Comparison of ENCODE assay signal across 8 cellular contexts in the genomic region with DNA sequence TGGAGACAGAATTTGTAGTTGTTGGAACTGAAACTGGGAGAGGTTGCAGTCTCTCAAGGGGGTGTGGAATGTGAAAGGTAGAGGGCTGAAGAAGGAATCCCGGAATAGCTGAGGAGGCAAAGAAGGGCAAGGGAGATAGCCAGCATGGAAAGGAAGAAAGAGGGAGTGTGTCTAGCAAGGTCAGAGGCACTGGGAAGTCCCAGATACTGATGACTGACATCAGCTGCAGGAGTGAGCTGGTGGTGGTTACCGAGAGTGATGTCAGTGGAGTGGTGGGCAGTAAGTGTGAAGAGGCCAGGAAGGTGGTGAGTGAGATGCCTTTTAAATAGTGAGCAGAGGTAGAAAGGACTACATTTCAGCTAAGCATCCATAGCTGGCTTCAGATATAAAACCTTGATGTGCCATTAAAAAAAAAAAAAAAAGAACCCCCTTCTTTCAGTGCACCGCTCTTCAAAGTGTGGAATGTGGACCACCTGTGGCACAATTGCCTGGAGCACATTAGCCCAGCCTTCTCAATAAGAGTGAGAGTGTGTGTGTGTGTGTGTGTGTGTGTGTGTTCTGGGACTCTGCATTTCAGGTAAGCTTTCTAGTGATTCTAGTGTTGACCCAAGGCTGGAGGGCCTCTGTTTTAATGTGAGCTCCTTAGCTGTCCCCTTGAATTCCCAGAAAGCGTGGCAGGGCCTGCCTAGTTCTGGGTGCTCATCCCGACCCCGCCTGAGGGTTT. TPM values are rescaled to one million over a fixed set of nuclear protein-coding genes. Genes with fewer than 3 reads are reported as not detected.
DNase-seq lines count a peak whose midpoint lies in the region; ATAC-seq and TF ChIP-seq lines count a peak whose summit lies in the region.

No MANE protein-coding gene starts in this region.

- H3K36me3 Mint-ChIP-seq in activated CD4-positive, alpha-beta T cell treated with anti-CD3 and anti-CD28 coated beads for 36 hours (ENCODE audit: low read depth): peaks cover 37% of the 10 kb centered on the region
- H3K36me3 Mint-ChIP-seq in activated naive CD8-positive, alpha-beta T cell: peaks cover 6% of the 10 kb centered on the region

- H3K4me3 Mint-ChIP-seq in activated CD4-positive, alpha-beta T cell treated with anti-CD3 and anti-CD28 coated beads for 36 hours: no peak overlapping the region
- peak overlapping the region; percentile 4 for H3K4me3 Mint-ChIP-seq in activated naive CD8-positive, alpha-beta T cell

- H3K4me3 ChIP-seq in KMS-11 (IDR thresholded peaks at IDR 0.05; ENCODE audit: insufficient read depth, low read depth, low read length) (no peak overlapping the region), right cardiac atrium (ENCODE audit: low read length) (no peak overlapping the region), OCI-LY7 (ENCODE audit: low read depth, low read length, poor library complexity, severe bottlenecking) (no peak overlapping the region)

- H3K9me3 ChIP-seq in right cardiac atrium (ENCODE audit: control insufficient read depth, low read length): no peaks in the 10 kb centered on the region
- H3K9me3 ChIP-seq in OCI-LY7 (ENCODE audit: low read length): no peaks in the 10 kb centered on the region

- H3K27me3 ChIP-seq in KMS-11 (ENCODE audit: insufficient read depth, low read depth) (no peaks in the 10 kb centered on the region), right cardiac atrium (ENCODE audit: control insufficient read depth, insufficient read depth) (no peaks in the 10 kb centered on the region)

- ATAC-seq in activated CD4-positive, alpha-beta T cell treated with anti-CD3 and anti-CD28 coated beads for 36 hours: peak; percentile 100
- ATAC-seq in right cardiac atrium: no peak

- no peak overlapping the region; the same call in 1 of the 2 replicates for H3K27ac ChIP-seq in KMS-11
- no peak overlapping the region for H3K27ac ChIP-seq in right cardiac atrium (ENCODE audit: low read length)
- no peak overlapping the region for H3K27ac ChIP-seq in OCI-LY7 (ENCODE audit: low read depth, low read length, poor library complexity, severe bottlenecking)

- no peak overlapping the region for H2AFZ ChIP-seq in KMS-11 (ENCODE audit: low read depth)
- H2AFZ ChIP-seq in OCI-LY7 (ENCODE audit: low read length): no peak overlapping the region

- no peak overlapping the region for H3K9ac ChIP-seq in KMS-11

- H3K9me3 Mint-ChIP-seq in activated CD4-positive, alpha-beta T cell treated with anti-CD3 and anti-CD28 coated beads for 36 hours (ENCODE audit: low read depth): no peaks in the 10 kb centered on the region
- H3K9me3 Mint-ChIP-seq in activated naive CD8-positive, alpha-beta T cell (ENCODE audit: low read depth): no peaks in the 10 kb centered on the region

- WGBS in right cardiac atrium: 90% methylated on average over 6 of the region's 6 CpGs

- no peak for TF ChIP-seq CTCF in KMS-11 (conservative IDR thresholded peaks at IDR 0.05; ENCODE audit: low read depth, low read length)
- TF ChIP-seq CTCF in OCI-LY7 (conservative IDR thresholded peaks at IDR 0.05; ENCODE audit: low read length): no peak

- POLR2A ChIA-PET in activated CD4-positive, alpha-beta T cell treated with anti-CD3 and anti-CD28 coated beads for 36 hours (lab: Charles Lee): interaction anchor here (0.7 to 1.4 kb wide), 5 partner anchors 9 to 166 kb away, joined by 5 to 8 read pairs (median 7); partner anchors contain the start of genes PRMT7, SLC7A6 and SLC7A6OS
- POLR2A ChIA-PET in OCI-LY7 (lab: Charles Lee): interaction anchor here (0.5 to 0.7 kb wide), 5 partner anchors 17 to 986 kb away, joined by 3 to 4 read pairs (median 4); no protein-coding TSS in a partner anchor

- no peaks in the 10 kb centered on the region for H3K9me2 ChIP-seq in OCI-LY7 (ENCODE audit: insufficient read depth, low read length)

- H3K4me1 Mint-ChIP-seq in activated CD4-positive, alpha-beta T cell treated with anti-CD3 and anti-CD28 coated beads for 36 hours: peaks cover 27% of the 10 kb centered on the region
- H3K4me1 Mint-ChIP-seq in activated naive CD8-positive, alpha-beta T cell (ENCODE audit: low read depth): peaks cover 32% of the 10 kb centered on the region

- H3K4me1 ChIP-seq in KMS-11 (ENCODE audit: low read depth, poor library complexity, severe bottlenecking) (peaks cover 32% of the 10 kb centered on the region), right cardiac atrium (ENCODE audit: control insufficient read depth, insufficient read depth, low read length) (no peaks in the 10 kb centered on the region), OCI-LY7 (ENCODE audit: insufficient read depth, low read length, poor library complexity, severe bottlenecking) (no peaks in the 10 kb centered on the region)

- H3K4me2 ChIP-seq in KMS-11: peak overlapping the region; percentile 18; the same call in 1 of the 2 replicates
- no peak overlapping the region for H3K4me2 ChIP-seq in OCI-LY7 (ENCODE audit: low read length)

- H3K27me3 Mint-ChIP-seq in activated CD4-positive, alpha-beta T cell treated with anti-CD3 and anti-CD28 coated beads for 36 hours: no peaks in the 10 kb centered on the region
- no peaks in the 10 kb centered on the region for H3K27me3 Mint-ChIP-seq in activated naive CD8-positive, alpha-beta T cell

- H3K36me3 ChIP-seq in KMS-11 (ENCODE audit: insufficient read depth) (no peaks in the 10 kb centered on the region), OCI-LY7 (ENCODE audit: insufficient read depth, low read length) (peaks cover 81% of the 10 kb centered on the region)

- CTCF ChIA-PET in activated CD4-positive, alpha-beta T cell treated with anti-CD3 and anti-CD28 coated beads for 36 hours (lab: Charles Lee): interaction anchor here (0.6 to 19.5 kb wide), 6 partner anchors 8 to 1734 kb away, joined by 3 to 517 read pairs (median 8); partner anchors contain the start of genes PRMT7, SLC7A6 and SLC7A6OS
- CTCF ChIA-PET in OCI-LY7 (lab: Charles Lee; ENCODE audit: unreplicated experiment): no interaction called here

- no peak for TF ChIP-seq POLR2A in erythroblast (IDR thresholded peaks at IDR 0.05; ENCODE audit: low read length)

- H3K79me2 ChIP-seq in KMS-11 (ENCODE audit: insufficient read depth, low read depth): peaks cover 13% of the 10 kb centered on the region; the same call in 1 of the 2 replicates
- peaks cover 6% of the 10 kb centered on the region; the same call in 1 of the 2 replicates for H3K79me2 ChIP-seq in OCI-LY7 (ENCODE audit: insufficient read depth, low read depth, low read length)

- peak; percentile 81 for DNase-seq in activated CD4-positive, alpha-beta T cell treated with anti-CD3 and anti-CD28 coated beads for 36 hours
- DNase-seq in activated CD4-positive, alpha-beta T cell treated with anti-CD3 and anti-CD28 coated beads for 4 hours: no peak
- DNase-seq in stimulated activated CD8-positive, alpha-beta memory T cell treated with anti-CD3 and anti-CD28 coated beads, Interleukin-4, amount 100 ng/mL, for 24 hours (ENCODE audit: low read depth): peak; percentile 38
- DNase-seq in right cardiac atrium (no peak), OCI-LY7 (ENCODE audit: low spot score) (no peak), erythroblast (lab: John Stamatoyannopoulos, UW) (no peak)

- peak overlapping the region; percentile 74 for H3K27ac Mint-ChIP-seq in activated CD4-positive, alpha-beta T cell treated with anti-CD3 and anti-CD28 coated beads for 36 hours
- peak overlapping the region; percentile 83 for H3K27ac Mint-ChIP-seq in activated naive CD8-positive, alpha-beta T cell

- no TSS peak for BruUV-seq in OCI-LY7 (replicated peaks; lab: Mats Ljungman, UMichigan)

- H4K20me1 ChIP-seq in KMS-11 (ENCODE audit: insufficient read depth): no peaks in the 10 kb centered on the region
- no peaks in the 10 kb centered on the region for H4K20me1 ChIP-seq in OCI-LY7 (ENCODE audit: insufficient read depth, low read length)

- intact Hi-C loops in activated CD4-positive, alpha-beta T cell treated with anti-CD3 and anti-CD28 coated beads for 36 hours (cut with DNase I, micrococcal nuclease): loop anchor here (1.0 to 2.0 kb wide), 2 partner anchors 8 to 55 kb away; partner anchors contain the start of genes PRMT7 (in 1 of the 2) and SLC7A6 (in 1 of the 2)
- intact Hi-C loops in right cardiac atrium (cut with DNase I) (no loop called here), OCI-LY7 (cut with micrococcal nuclease; ENCODE audit: unreplicated experiment) (no loop called here)

RNA-seq across cellular contexts. Expression of gene PRMT7, which starts 8.5 kb away (rescaled TPM):
- total RNA-seq in activated CD4-positive, alpha-beta T cell treated with anti-CD3 and anti-CD28 coated beads for 36 hours: 10 to 100 TPM; 62.7 to 70.7 TPM
- total RNA-seq in right cardiac atrium (10 to 100 TPM; 20.8 to 34.7 (median 32.2) TPM), OCI-LY7 (2022) (80.4 and 85.5 TPM in 2 replicates)
- polyA plus RNA-seq in right cardiac atrium: 34.5 TPM
- total RNA-seq in OCI-LY7 (2014; rRNA removed; shearing (Covaris generic)): 75.3 and 85.1 TPM in 2 replicates

RNA-seq across cellular contexts. Expression of gene SLC7A6OS, which starts 8.6 kb away (rescaled TPM):
- total RNA-seq in activated CD4-positive, alpha-beta T cell treated with anti-CD3 and anti-CD28 coated beads for 36 hours: 10 to 100 TPM; 17.4 to 21.7 TPM
- 10 to 100 TPM; 10.9 to 13.4 (median 11.9) TPM for total RNA-seq in right cardiac atrium
- polyA plus RNA-seq in right cardiac atrium: 7.9 TPM
- total RNA-seq in OCI-LY7 (2014; rRNA removed; shearing (Covaris generic)): 28.6 and 35.2 TPM in 2 replicates
- total RNA-seq in OCI-LY7 (2022): 33.4 and 35.8 TPM in 2 replicates

RNA-seq across cellular contexts. Expression of gene SLC7A6, which starts 55.0 kb away (rescaled TPM):
- total RNA-seq in activated CD4-positive, alpha-beta T cell treated with anti-CD3 and anti-CD28 coated beads for 36 hours: 10 to 100 TPM; 55.7 to 58.7 TPM
- total RNA-seq in right cardiac atrium: 10 to 100 TPM; 39.0 to 60.7 (median 51.3) TPM
- 25.0 TPM for polyA plus RNA-seq in right cardiac atrium
- 50.9 and 53.1 TPM in 2 replicates for total RNA-seq in OCI-LY7 (2014; rRNA removed; shearing (Covaris generic))
- 79.5 and 98.8 TPM in 2 replicates for total RNA-seq in OCI-LY7 (2022)

Comparison
In these comparisons a context has a peak if more than half of its experiments do, and no peak if none do; other contexts are left out.
1. DNase-seq: peak in activated CD4-positive, alpha-beta T cell treated with anti-CD3 and anti-CD28 coated beads for 36 hours (single experiment) and stimulated activated CD8-positive, alpha-beta memory T cell treated with anti-CD3 and anti-CD28 coated beads, Interleukin-4, amount 100 ng/mL, for 24 hours (single experiment); none in activated CD4-positive, alpha-beta T cell treated with anti-CD3 and anti-CD28 coated beads for 4 hours (0 of 2), right cardiac atrium (0 of 3), OCI-LY7 (single experiment) and erythroblast (0 of 2).
2. intact Hi-C loops: an anchor here in activated CD4-positive, alpha-beta T cell treated with anti-CD3 and anti-CD28 coated beads for 36 hours (1.0 to 2.0 kb wide); none called in right cardiac atrium and OCI-LY7.